In the genomic region with DNA sequence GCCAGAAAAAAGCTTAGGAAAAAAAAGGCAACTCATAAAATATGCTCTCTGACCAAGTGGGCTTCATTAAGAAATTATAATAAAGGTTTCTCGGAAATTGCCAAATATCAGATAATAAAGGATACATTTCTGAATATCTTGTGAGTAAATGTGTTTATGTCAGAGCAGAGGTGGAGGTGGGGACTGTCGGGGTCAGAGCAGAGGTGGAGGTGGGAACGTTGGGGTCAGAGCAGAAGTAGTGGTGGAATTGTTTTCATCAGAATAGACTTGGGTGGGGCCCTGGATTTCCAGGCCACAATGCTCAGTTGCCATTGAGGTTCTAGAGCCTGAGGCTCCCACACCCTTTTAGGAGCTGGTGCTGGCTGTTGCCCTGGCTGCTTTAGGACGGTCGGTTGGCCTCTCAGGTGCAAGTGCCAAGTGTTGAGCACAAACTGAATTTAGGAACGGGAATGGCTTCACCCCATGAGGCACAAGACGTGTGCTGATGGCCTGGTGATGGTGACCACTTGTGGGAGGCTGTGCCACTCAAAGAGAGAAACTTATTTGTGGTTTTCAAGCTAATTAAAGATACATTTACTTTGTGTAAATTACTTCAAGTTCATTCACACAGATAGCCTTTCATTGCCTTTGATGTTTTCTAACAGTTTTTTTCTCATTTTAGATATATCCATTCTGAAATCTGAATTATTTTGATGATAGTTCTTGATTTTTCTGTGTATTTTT, we compare ENCODE assay signal across 9 cellular contexts.
A peak's percentile ranks its signal among the peaks of the same experiment; 100 is the strongest.
DNase-seq lines count a peak whose midpoint lies in the region; ATAC-seq and TF ChIP-seq lines count a peak whose summit lies in the region.
"Had no signal": no experiment of that assay in that cellular context is flagged by ENCODE, and none has a peak within 500 bp of the region (broad histone marks: within the 10 kb centered on the region; RNA-seq: fewer than 3 reads in every experiment).

No MANE protein-coding gene starts in this region.

- TF ChIP-seq POLR2A in vagina (IDR thresholded peaks at IDR 0.05), result no peak

- no peak overlapping the region for H3K27ac ChIP-seq in vagina
- H3K27ac ChIP-seq: VCaP had no signal

- intact Hi-C loops in Right ventricle myocardium superior (cut with DNase I) (no loop called here), cardiac septum (cut with DNase I) (no loop called here), MCF 10A (cut with micrococcal nuclease) (loop anchor here (5.0 kb wide), 2 partner anchors 47 to 213 kb away; no protein-coding TSS in a partner anchor), left colon (cut with DNase I, micrococcal nuclease) (no loop called here), vagina (cut with DNase I) (no loop called here)

- ATAC-seq in Right ventricle myocardium superior (ENCODE audit: poor library complexity) (peak; percentile 79), left colon (peak; percentile 82)

- BruUV-seq in MCF 10A (replicated peaks; lab: Mats Ljungman, UMichigan), result no TSS peak

- CTCF ChIA-PET in MCF 10A (lab: Yijun Ruan, JAX), result interaction anchor here (0.5 to 0.7 kb wide), 2 partner anchors 16 to 106 kb away, joined by 3 read pairs; no protein-coding TSS in a partner anchor

- H3K4me1 ChIP-seq in vagina, result no peaks in the 10 kb centered on the region

- no peaks in the 10 kb centered on the region for H3K36me3 ChIP-seq in vagina

- in situ Hi-C loops in KBM-7 (cut with MboI; ENCODE audit: low pct_unique_long_range_greater_than_20kb, low sequenced_read_pairs), result no loop called here

- no peaks in the 10 kb centered on the region for H3K27me3 Mint-ChIP-seq in MCF 10A (ENCODE audit: insufficient read depth, unreplicated experiment)

- H3K4me3 Mint-ChIP-seq in MCF 10A (ENCODE audit: unreplicated experiment), result no peak overlapping the region

- POLR2A ChIA-PET in MCF 10A (lab: Yijun Ruan, JAX), result interaction anchor here (0.6 kb wide), 1 partner anchor 1760 kb away, joined by 3 read pairs; no protein-coding TSS in a partner anchor

- H3K9me3 ChIP-seq in vagina, result no peaks in the 10 kb centered on the region

- DNase-seq in Right ventricle myocardium superior, result peak; percentile 58
- DNase-seq in cardiac septum (ENCODE audit: low spot score), result no peak
- peak; percentile 55 for DNase-seq in NAMALWA (ENCODE audit: low spot score)
- DNase-seq in MCF 10A (ENCODE audit: unreplicated experiment), result peak; percentile 2
- peak; percentile 37 to 65 for DNase-seq in left colon
- DNase-seq in vagina (ENCODE audit: extremely low spot score in 2 of 2), result peak; percentile 99 to 100
- DNase-seq in KBM-7, result no peak
- DNase-seq in NCI-H128 (lab: John Stamatoyannopoulos, UW; ENCODE audit: unreplicated experiment), result no peak

- no peak for TF ChIP-seq CTCF in MCF 10A (IDR thresholded peaks at IDR 0.05; ENCODE audit: unreplicated experiment)
- no peak for TF ChIP-seq CTCF in vagina (IDR thresholded peaks at IDR 0.05)

- H3K4me1 Mint-ChIP-seq in MCF 10A (ENCODE audit: insufficient read depth, unreplicated experiment), result peaks cover 8% of the 10 kb centered on the region

- H3K9me3 Mint-ChIP-seq in MCF 10A (ENCODE audit: unreplicated experiment), result no peaks in the 10 kb centered on the region

- no peak overlapping the region for H3K4me3 ChIP-seq in vagina

- H3K27ac Mint-ChIP-seq in MCF 10A (ENCODE audit: low read depth, unreplicated experiment), result no peak overlapping the region

- no peaks in the 10 kb centered on the region for H3K27me3 ChIP-seq in vagina

- no peaks in the 10 kb centered on the region for H3K36me3 Mint-ChIP-seq in MCF 10A (ENCODE audit: insufficient read depth, unreplicated experiment)

Comparison
In these comparisons a context has a peak if more than half of its experiments do, and no peak if none do; other contexts are left out.
1. DNase-seq: peak in Right ventricle myocardium superior (single experiment), NAMALWA (single experiment), MCF 10A (single experiment), left colon (2 of 2) and vagina (2 of 2); none in cardiac septum (single experiment), KBM-7 (single experiment) and NCI-H128 (single experiment).